8 cellular contexts compared by ENCODE assay signal in genomic region chr2:219689676-219690628, GRCh38.
A peak's percentile ranks its signal among the peaks of the same experiment; 100 is the strongest.
DNase-seq lines count a peak whose midpoint lies in the region; ATAC-seq and TF ChIP-seq lines count a peak whose summit lies in the region.

No MANE protein-coding gene starts in this region.

- H3K9me3 ChIP-seq in AG04450 (ENCODE audit: control insufficient read depth, insufficient read depth, low read length) (no peaks in the 10 kb centered on the region), cardiac muscle cell (ENCODE audit: low read depth) (no peaks in the 10 kb centered on the region)

- H3K27ac ChIP-seq in AG04450 (ENCODE audit: low read depth, low read length) (no peak overlapping the region), cardiac muscle cell (no peak overlapping the region)

- H3K4me3 ChIP-seq in AG04450 (ENCODE audit: low read depth, low read length) (no peak overlapping the region), GM12865 (ENCODE audit: low read depth, low read length) (no peak overlapping the region), cardiac muscle cell (no peak overlapping the region)

- TF ChIP-seq CTCF in AG04450 (IDR thresholded peaks at IDR 0.05; ENCODE audit: low read depth, low read length): peak; percentile 73
- TF ChIP-seq CTCF in GM12865 (IDR thresholded peaks at IDR 0.05; ENCODE audit: insufficient read depth, low read depth, low read length, missing control alignments): peak; percentile 73
- TF ChIP-seq CTCF in cardiac muscle cell (IDR thresholded peaks at IDR 0.05; ENCODE audit: low read depth, low read length): peak; percentile 52

- CTCF ChIA-PET in AG04450 (lab: Charles Lee): interaction anchor here (0.5 to 2.7 kb wide), 34 partner anchors 9 to 1203 kb away, joined by 3 to 55 read pairs (median 6); partner anchors contain the start of gene OBSL1

- POLR2A ChIA-PET in AG04450 (lab: Yijun Ruan, JAX): interaction anchor here (0.6 to 1.2 kb wide), 4 partner anchors 37 to 87 kb away, joined by 3 to 7 read pairs (median 4); no protein-coding TSS in a partner anchor

- peaks cover 3% of the 10 kb centered on the region for H3K27me3 ChIP-seq in AG04450 (ENCODE audit: control insufficient read depth, insufficient read depth, low read length)
- no peaks in the 10 kb centered on the region for H3K27me3 ChIP-seq in cardiac muscle cell

- DNase-seq in AG04450 (ENCODE audit: low read depth, low spot score): no peak
- peak; percentile 76 for DNase-seq in GM12865 (ENCODE audit: low read depth)
- peak; percentile 24 to 61 for DNase-seq in NOMO-1 (lab: John Stamatoyannopoulos, UW; ENCODE audit: unreplicated experiment in 2 of 2)
- peak; percentile 21 for DNase-seq in activated naive CD4-positive, alpha-beta T cell treated with anti-CD3 and anti-CD28 coated beads, Interleukin-2, amount 50 U/mL, for 16 hours
- peak; percentile 59 to 85 for DNase-seq in cardiac muscle cell (ENCODE audit: low read depth in 1 of 2, low spot score in 1 of 2)
- no peak for DNase-seq in sciatic nerve (ENCODE audit: low spot score)

- H3K4me1 ChIP-seq in cardiac muscle cell (ENCODE audit: low read depth): peaks cover 7% of the 10 kb centered on the region

- intact Hi-C loops in sciatic nerve (cut with DNase I): no loop called here

- no peaks in the 10 kb centered on the region for H3K36me3 ChIP-seq in cardiac muscle cell

- ATAC-seq in HG03354 (IDR thresholded peaks at IDR 0.05; ENCODE audit: poor library complexity, severe bottlenecking, unreplicated experiment): peak; percentile 65
- ATAC-seq in sciatic nerve: peak; percentile 57
- no peak for ATAC-seq in HG02884 (IDR thresholded peaks at IDR 0.05; ENCODE audit: unreplicated experiment)

Comparison
In these comparisons a context has a peak if more than half of its experiments do, and no peak if none do; other contexts are left out.
1. DNase-seq: peak in GM12865 (single experiment), NOMO-1 (2 of 2), activated naive CD4-positive, alpha-beta T cell treated with anti-CD3 and anti-CD28 coated beads, Interleukin-2, amount 50 U/mL, for 16 hours (single experiment) and cardiac muscle cell (2 of 2); none in AG04450 (single experiment) and sciatic nerve (single experiment).
2. Peak in every context shown above with its lines, with median percentiles within 50 percentile points of each other: CTCF ChIP-seq.